In genomic region chr12:27191531-27191930, GRCh38 we compare ENCODE assay signal across 26 cellular contexts. TPM values are rescaled to one million over a fixed set of nuclear protein-coding genes. Genes with fewer than 3 reads are reported as not detected.
A peak's percentile ranks its signal among the peaks of the same experiment; 100 is the strongest.
DNase-seq lines count a peak whose midpoint lies in the region; ATAC-seq and TF ChIP-seq lines count a peak whose summit lies in the region.
"Had no signal": no experiment of that assay in that cellular context is flagged by ENCODE, and none has a peak within 500 bp of the region (broad histone marks: within the 10 kb centered on the region; RNA-seq: fewer than 3 reads in every experiment).

No MANE protein-coding gene starts in this region.

- no peak for TF ChIP-seq CTCF in left ventricle myocardium inferior (IDR thresholded peaks at IDR 0.05; ENCODE audit: borderline replicate concordance)
- no peak for TF ChIP-seq CTCF in fibroblast of the aortic adventitia (IDR thresholded peaks at IDR 0.05; ENCODE audit: insufficient read depth, low read length)

- H3K9ac ChIP-seq in rectal smooth muscle tissue (ENCODE audit: low read length), result no peak overlapping the region

- H3K4me3 ChIP-seq in left ventricle myocardium inferior, result no peak overlapping the region
- H3K4me3 ChIP-seq in fibroblast of the aortic adventitia (ENCODE audit: low read depth, low read length), result no peak overlapping the region
- no peak overlapping the region for H3K4me3 ChIP-seq in rectal smooth muscle tissue (ENCODE audit: low read length)
- H3K4me3 ChIP-seq in SJCRH30, result no peak overlapping the region
- H3K4me3 ChIP-seq: pancreas had no signal

- DNase-seq in left ventricle myocardium inferior, result no peak
- no peak for DNase-seq in left ventricle myocardium superior
- peak; percentile 11 for DNase-seq in fibroblast of the aortic adventitia (ENCODE audit: low read depth)
- no peak for DNase-seq in DMS 273 (lab: John Stamatoyannopoulos, UW; ENCODE audit: unreplicated experiment)
- DNase-seq in SJCRH30, result no peak
- DNase-seq: activated CD4-positive, CD25-positive, alpha-beta regulatory T cell treated with anti-CD3 and anti-CD28 coated beads, Interleukin-2, amount 50 U/mL, for 72 hours; activated CD8-positive, alpha-beta T cell treated with anti-CD3 and anti-CD28 coated beads, Interleukin-2, amount 10 ng/mL, durations not matched to agents 7 days and 5 days; activated gamma-delta T cell treated with Interleukin-2 at 50 U/mL for 16 hours; activated T-cell treated with anti-CD3 and anti-CD28 coated beads, Interleukin-2, amount 50 U/mL, for 1 hour; amygdala; BE2C; central memory CD4-positive, alpha-beta T cell; DND-41; GOT3; mesendoderm; naive thymus-derived CD4-positive, alpha-beta T cell; NCI-H1048; NCI-H2029; NCI-H2227 treated with DMSO at 0.1 percent for 48 hours; NCI-H748 treated with DMSO at 0.1 percent for 48 hours; pancreas; Right ventricle myocardium superior; substantia nigra had no signal

- ATAC-seq in left ventricle myocardium superior (no peak), HG03175 (IDR thresholded peaks at IDR 0.05; ENCODE audit: unreplicated experiment) (no peak), GM19328 (IDR thresholded peaks at IDR 0.05; ENCODE audit: unreplicated experiment) (no peak)
- ATAC-seq: activated CD8-positive, alpha-beta T cell treated with anti-CD3 and anti-CD28 coated beads, Interleukin-2, amount 10 ng/mL, durations not matched to agents 7 days and 5 days; naive thymus-derived CD4-positive, alpha-beta T cell had no signal

- H3K27ac ChIP-seq in left ventricle myocardium inferior (replicated peaks) (peak overlapping the region; percentile 85), rectal smooth muscle tissue (ENCODE audit: low read depth, low read length) (peak overlapping the region; percentile 95), SJCRH30 (no peak overlapping the region)

- intact Hi-C loops in left ventricle myocardium inferior (cut with micrococcal nuclease) (no loop called here), left ventricle myocardium superior (cut with micrococcal nuclease) (no loop called here)

- H3K9me3 ChIP-seq in left ventricle myocardium inferior (replicated peaks), result no peaks in the 10 kb centered on the region
- H3K9me3 ChIP-seq in SJCRH30 (replicated peaks), result no peaks in the 10 kb centered on the region
- H3K9me3 ChIP-seq: BE2C, pancreas had no signal

- no peaks in the 10 kb centered on the region for H3K27me3 ChIP-seq in left ventricle myocardium inferior (ENCODE audit: low read depth)
- H3K27me3 ChIP-seq in rectal smooth muscle tissue (ENCODE audit: control insufficient read depth, insufficient read depth, low read length), result no peaks in the 10 kb centered on the region
- no peaks in the 10 kb centered on the region for H3K27me3 ChIP-seq in SJCRH30
- H3K27me3 ChIP-seq: BE2C, pancreas had no signal

- H3K4me1 ChIP-seq in left ventricle myocardium inferior, result peaks cover 50% of the 10 kb centered on the region
- peaks cover 44% of the 10 kb centered on the region for H3K4me1 ChIP-seq in rectal smooth muscle tissue (ENCODE audit: control insufficient read depth, insufficient read depth, low read length)
- peaks cover 22% of the 10 kb centered on the region for H3K4me1 ChIP-seq in SJCRH30
- H3K4me1 ChIP-seq: BE2C had no signal

- H3K36me3 ChIP-seq in left ventricle myocardium inferior (no peaks in the 10 kb centered on the region), rectal smooth muscle tissue (ENCODE audit: control insufficient read depth, insufficient read depth, low read length) (no peaks in the 10 kb centered on the region), SJCRH30 (no peaks in the 10 kb centered on the region)
- H3K36me3 ChIP-seq: BE2C, pancreas had no signal

RNA-seq across cellular contexts. Expression of gene STK38L, which starts 52.6 kb away (rescaled TPM):
- total RNA-seq in left ventricle myocardium inferior, result 75.4 TPM
- 66.1 TPM for total RNA-seq in left ventricle myocardium superior
- 25.9 and 33.6 TPM in 2 replicates for total RNA-seq in fibroblast of the aortic adventitia (ENCODE audit: low replicate concordance)
- total RNA-seq in SJCRH30 (2014; rRNA removed; shearing (Covaris generic)), result 33.5 and 39.6 TPM in 2 replicates
